In genomic region chr2:117875786-117876185, GRCh38 we compare ENCODE assay signal across 22 cellular contexts.
"Had no signal": no experiment of that assay in that cellular context is flagged by ENCODE, and none has a peak within 500 bp of the region (broad histone marks: within the 10 kb centered on the region; RNA-seq: fewer than 3 reads in every experiment).

No MANE protein-coding gene starts in this region.

- H3K27me3 ChIP-seq: heart left ventricle, neutrophil, tibial artery, upper lobe of left lung, uterus had no signal

- H3K27ac ChIP-seq: dorsolateral prefrontal cortex, heart left ventricle, neutrophil, spleen, tibial artery, upper lobe of left lung, uterus had no signal

- H3K9me3 Mint-ChIP-seq: stimulated activated memory B cell treated with anti-CD40 and anti-IgM and Interleukin-4, amounts not matched to agents 10 μg/mL and 1 μg/mL and 100 μg/mL, for 72 hours; stimulated activated naive CD8-positive, alpha-beta T cell treated with anti-CD3 and anti-CD28 coated beads, Interleukin-15, Interleukin-2, amounts not matched to agents 100 ng/mL and 50 ng/mL, for 24 hours had no signal

- H3K36me3 Mint-ChIP-seq: stimulated activated memory B cell treated with anti-CD40 and anti-IgM and Interleukin-4, amounts not matched to agents 10 μg/mL and 1 μg/mL and 100 μg/mL, for 72 hours had no signal

- DNase-seq: dorsolateral prefrontal cortex; effector CD8-positive, alpha-beta T cell; heart left ventricle; hippocampal formation; left colon; left ventricle myocardium superior; mesenchymal stem cell; naive thymus-derived CD4-positive, alpha-beta T cell; posterior cingulate gyrus; spleen; stimulated activated CD4-positive, alpha-beta T cell treated with anti-CD3 and anti-CD28 coated beads, Interleukin-15, amount 100 ng/mL, for 24 hours; stimulated activated CD4-positive, alpha-beta T cell treated with anti-CD3 and anti-CD28 coated beads, Interleukin-1b, Interleukin-23, amount 100 ng/mL, for 48 hours; stimulated activated CD4-positive, alpha-beta T cell treated with anti-CD3 and anti-CD28 coated beads, Interleukin-4, amount 100 ng/mL, for 24 hours; tibial artery; upper lobe of left lung; uterus had no signal

- H3K27ac Mint-ChIP-seq: naive thymus-derived CD4-positive, alpha-beta T cell; stimulated activated memory B cell treated with anti-CD40 and anti-IgM and Interleukin-4, amounts not matched to agents 10 μg/mL and 1 μg/mL and 100 μg/mL, for 72 hours; stimulated activated naive CD8-positive, alpha-beta T cell treated with anti-CD3 and anti-CD28 coated beads, Interleukin-15, Interleukin-2, amounts not matched to agents 100 ng/mL and 50 ng/mL, for 24 hours had no signal

- H3K4me1 ChIP-seq: heart left ventricle, spleen, tibial artery, upper lobe of left lung, uterus had no signal

- H3K36me3 ChIP-seq: heart left ventricle, neutrophil, spleen, tibial artery, upper lobe of left lung, uterus had no signal

- H3K4me1 Mint-ChIP-seq: naive thymus-derived CD4-positive, alpha-beta T cell; stimulated activated memory B cell treated with anti-CD40 and anti-IgM and Interleukin-4, amounts not matched to agents 10 μg/mL and 1 μg/mL and 100 μg/mL, for 72 hours had no signal

- H3K4me3 ChIP-seq: dorsolateral prefrontal cortex, heart left ventricle, lung, spleen, tibial artery, upper lobe of left lung, uterus had no signal

- H3K4me3 Mint-ChIP-seq: naive thymus-derived CD4-positive, alpha-beta T cell; stimulated activated memory B cell treated with anti-CD40 and anti-IgM and Interleukin-4, amounts not matched to agents 10 μg/mL and 1 μg/mL and 100 μg/mL, for 72 hours; stimulated activated naive CD8-positive, alpha-beta T cell treated with anti-CD3 and anti-CD28 coated beads, Interleukin-15, Interleukin-2, amounts not matched to agents 100 ng/mL and 50 ng/mL, for 24 hours had no signal

- ATAC-seq: esophagus mucosa; heart left ventricle; left colon; left ventricle myocardium superior; naive thymus-derived CD4-positive, alpha-beta T cell; sciatic nerve; stimulated activated memory B cell treated with anti-CD40 and anti-IgM and Interleukin-4, amounts not matched to agents 10 μg/mL and 1 μg/mL and 100 μg/mL, for 72 hours had no signal
